In the genomic region with DNA sequence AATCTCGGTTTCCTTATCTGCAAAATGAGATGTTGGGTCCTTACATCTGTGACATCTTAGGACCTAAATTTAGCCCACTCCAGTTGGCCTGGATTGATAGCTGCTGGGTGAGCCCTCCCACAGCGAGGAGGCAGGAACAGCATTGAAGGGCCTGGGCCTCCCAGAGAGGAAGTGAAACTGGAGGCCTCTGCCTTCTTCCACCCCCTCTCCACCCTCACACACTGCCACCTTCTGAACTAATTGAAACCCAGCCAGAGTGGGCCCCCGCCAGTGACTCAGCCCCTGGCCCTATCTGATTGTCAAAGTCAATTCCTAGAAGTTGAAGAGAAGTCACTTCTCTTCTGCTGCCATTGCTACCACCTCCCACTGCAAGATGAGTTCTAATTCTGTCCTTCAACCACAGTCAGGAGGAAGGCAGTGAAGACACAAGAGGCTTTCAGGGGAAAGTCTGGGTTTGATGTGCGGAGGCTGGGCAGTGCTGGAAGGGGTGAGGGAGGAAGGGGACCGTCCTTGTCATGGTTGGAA, we compare ENCODE assay signal across 10 cellular contexts. TPM values are rescaled to one million over a fixed set of nuclear protein-coding genes. Genes with fewer than 3 reads are reported as not detected.
DNase-seq lines count a peak whose midpoint lies in the region; ATAC-seq, FAIRE-seq and TF ChIP-seq lines count a peak whose summit lies in the region.
"Had no signal": no experiment of that assay in that cellular context is flagged by ENCODE, and none has a peak within 500 bp of the region (broad histone marks: within the 10 kb centered on the region; RNA-seq: fewer than 3 reads in every experiment).

No MANE protein-coding gene starts in this region.

- TF ChIP-seq CTCF in CD4-positive, alpha-beta T cell (IDR thresholded peaks at IDR 0.05), result no peak
- no peak for TF ChIP-seq CTCF in GM20000 (IDR thresholded peaks at IDR 0.05; ENCODE audit: extremely low read depth, missing control alignments)

- no peaks in the 10 kb centered on the region for H3K36me3 ChIP-seq in small intestine (ENCODE audit: control insufficient read depth in 2 of 2, insufficient read depth in 2 of 2, low read length in 2 of 2)
- H3K36me3 ChIP-seq: thoracic aorta had no signal

- no peaks in the 10 kb centered on the region for H3K9me3 Mint-ChIP-seq in CD4-positive, alpha-beta T cell
- peaks cover 1% of the 10 kb centered on the region for H3K9me3 Mint-ChIP-seq in activated CD4-positive, alpha-beta T cell treated with anti-CD3 and anti-CD28 coated beads for 36 hours (ENCODE audit: low read depth)

- no peaks in the 10 kb centered on the region for H3K9me3 ChIP-seq in CD4-positive, alpha-beta T cell (ENCODE audit: control insufficient read depth, low read length)
- no peaks in the 10 kb centered on the region for H3K9me3 ChIP-seq in small intestine (ENCODE audit: control insufficient read depth, low read depth)
- H3K9me3 ChIP-seq: thoracic aorta had no signal

- peak overlapping the region; percentile 35 for H3K4me3 Mint-ChIP-seq in CD4-positive, alpha-beta T cell
- H3K4me3 Mint-ChIP-seq in activated CD4-positive, alpha-beta T cell treated with anti-CD3 and anti-CD28 coated beads for 36 hours, result peak overlapping the region; percentile 56

- no peaks in the 10 kb centered on the region for H3K27me3 ChIP-seq in CD4-positive, alpha-beta T cell (ENCODE audit: control insufficient read depth, insufficient read depth, low read length)
- no peaks in the 10 kb centered on the region for H3K27me3 ChIP-seq in small intestine (ENCODE audit: control insufficient read depth in 2 of 2, insufficient read depth in 2 of 2, low read length in 2 of 2)
- H3K27me3 ChIP-seq: dorsolateral prefrontal cortex had no signal

- no peaks in the 10 kb centered on the region for H3K27me3 Mint-ChIP-seq in CD4-positive, alpha-beta T cell
- peaks cover 8% of the 10 kb centered on the region for H3K27me3 Mint-ChIP-seq in activated CD4-positive, alpha-beta T cell treated with anti-CD3 and anti-CD28 coated beads for 36 hours

- peak; percentile 64 for ATAC-seq in CD4-positive, alpha-beta T cell (ENCODE audit: poor library complexity)
- peak; percentile 46 for ATAC-seq in HG03575 (IDR thresholded peaks at IDR 0.05; ENCODE audit: extremely low read depth, insufficient number of reproducible peaks, low FRiP score, unreplicated experiment)
- peak; percentile 94 for ATAC-seq in activated CD4-positive, alpha-beta T cell treated with anti-CD3 and anti-CD28 coated beads for 36 hours

- peaks cover 20% of the 10 kb centered on the region for H3K4me1 Mint-ChIP-seq in CD4-positive, alpha-beta T cell (ENCODE audit: low read depth)
- H3K4me1 Mint-ChIP-seq in activated CD4-positive, alpha-beta T cell treated with anti-CD3 and anti-CD28 coated beads for 36 hours, result peaks cover 40% of the 10 kb centered on the region

- H3K4me1 ChIP-seq in small intestine (ENCODE audit: control insufficient read depth in 2 of 2, insufficient read depth in 1 of 2, low read depth in 1 of 2, low read length in 1 of 2), result peaks cover 0 to 3% of the 10 kb centered on the region in 2 donors

- FAIRE-seq in small intestine (lab: Jason Lieb, UNC), result no peak

- no peaks in the 10 kb centered on the region for H3K36me3 Mint-ChIP-seq in CD4-positive, alpha-beta T cell (ENCODE audit: low read depth)
- no peaks in the 10 kb centered on the region for H3K36me3 Mint-ChIP-seq in activated CD4-positive, alpha-beta T cell treated with anti-CD3 and anti-CD28 coated beads for 36 hours (ENCODE audit: low read depth)

- 50 to 55% (median 50%) methylated on average over 5 of the region's 5 CpGs for WGBS in small intestine, 3 donors

- no peak overlapping the region for H3K27ac ChIP-seq in CD4-positive, alpha-beta T cell (ENCODE audit: low read depth, low read length)
- peak overlapping the region in 1 of 2 donors; percentile 47 for H3K27ac ChIP-seq in small intestine (ENCODE audit: low read depth in 1 of 2, low read length in 1 of 2)
- H3K27ac ChIP-seq: thoracic aorta had no signal

- H3K27ac Mint-ChIP-seq in CD4-positive, alpha-beta T cell, result peak overlapping the region; percentile 81
- H3K27ac Mint-ChIP-seq in activated CD4-positive, alpha-beta T cell treated with anti-CD3 and anti-CD28 coated beads for 36 hours, result peak overlapping the region; percentile 97

- CTCF ChIA-PET in CD4-positive, alpha-beta T cell (lab: Charles Lee), result no interaction called here
- CTCF ChIA-PET in activated CD4-positive, alpha-beta T cell treated with anti-CD3 and anti-CD28 coated beads for 36 hours (lab: Charles Lee), result interaction anchor here (1.1 kb wide), 1 partner anchor 76 kb away, joined by 4 read pairs; no protein-coding TSS in a partner anchor

- intact Hi-C loops in CD4-positive, alpha-beta T cell (cut with DNase I, micrococcal nuclease), result no loop called here
- intact Hi-C loops in activated CD4-positive, alpha-beta T cell treated with anti-CD3 and anti-CD28 coated beads for 36 hours (cut with DNase I, micrococcal nuclease), result loop anchor here (1.0 to 10.0 kb wide), 7 partner anchors 8 to 978 kb away; no protein-coding TSS in a partner anchor

- peak in 8 of 10 experiments; percentile 9 to 59 (median 26) for DNase-seq in CD4-positive, alpha-beta T cell
- DNase-seq in GM20000 (ENCODE audit: low spot score) (peak; percentile 78), germinal center (ENCODE audit: low spot score) (peak; percentile 79), small intestine (no peak), HT-29 (ENCODE audit: low spot score) (no peak)
- peak; percentile 93 for DNase-seq in activated CD4-positive, alpha-beta T cell treated with anti-CD3 and anti-CD28 coated beads for 36 hours
- DNase-seq in stimulated activated CD4-positive, alpha-beta T cell treated with anti-CD3 and anti-CD28 coated beads, TNF-alpha, amount 100 ng/mL, for 1 hour (ENCODE audit: low read depth in 3 of 3, low spot score in 1 of 3), result peak in 2 of 3 donors; percentile 18 to 69

- no peak overlapping the region for H3K4me3 ChIP-seq in small intestine (ENCODE audit: low read depth in 1 of 2, low read length in 2 of 2)
- H3K4me3 ChIP-seq: dorsolateral prefrontal cortex, thoracic aorta had no signal

- POLR2A ChIA-PET in CD4-positive, alpha-beta T cell (lab: Charles Lee), result no interaction called here
- POLR2A ChIA-PET in activated CD4-positive, alpha-beta T cell treated with anti-CD3 and anti-CD28 coated beads for 36 hours (lab: Charles Lee), result interaction anchor here (1.2 kb wide), 1 partner anchor 14 kb away, joined by 3 read pairs; no protein-coding TSS in a partner anchor

RNA-seq across cellular contexts. Expression of a gene that starts 55.2 kb away (rescaled TPM):
- total RNA-seq in CD4-positive, alpha-beta T cell, result 1 to 10 TPM in 1 of 2 experiments, under 1 TPM in 1; 0.89 to 1.7 TPM
- total RNA-seq in activated CD4-positive, alpha-beta T cell treated with anti-CD3 and anti-CD28 coated beads for 36 hours, result 10 to 100 TPM in 1 of 2 experiments, 1 to 10 TPM in 1; 6.4 to 10.1 TPM
- polyA plus RNA-seq in small intestine, result 10 to 100 TPM in 2 of 3 donors, 1 to 10 TPM in 1; 9.7 to 28.9 (median 18.3) TPM
- 17.0 and 22.1 TPM in 2 replicates for total RNA-seq in HT-29 (2014; rRNA removed; shearing (Covaris generic))

Comparison
In these comparisons a context has a peak if more than half of its experiments do, and no peak if none do; other contexts are left out.
1. DNase-seq: peak in CD4-positive, alpha-beta T cell (8 of 10), GM20000 (single experiment), activated CD4-positive, alpha-beta T cell treated with anti-CD3 and anti-CD28 coated beads for 36 hours (single experiment), germinal center (single experiment) and stimulated activated CD4-positive, alpha-beta T cell treated with anti-CD3 and anti-CD28 coated beads, TNF-alpha, amount 100 ng/mL, for 1 hour (2 of 3); none in small intestine (single experiment) and HT-29 (single experiment).
2. intact Hi-C loops: an anchor here in activated CD4-positive, alpha-beta T cell treated with anti-CD3 and anti-CD28 coated beads for 36 hours (1.0 to 10.0 kb wide); none called in CD4-positive, alpha-beta T cell.
3. Peak in every context shown above with its lines, with median percentiles within 50 percentile points of each other: ATAC-seq.